ENCODE assay signal across 22 cellular contexts in the genomic region with DNA sequence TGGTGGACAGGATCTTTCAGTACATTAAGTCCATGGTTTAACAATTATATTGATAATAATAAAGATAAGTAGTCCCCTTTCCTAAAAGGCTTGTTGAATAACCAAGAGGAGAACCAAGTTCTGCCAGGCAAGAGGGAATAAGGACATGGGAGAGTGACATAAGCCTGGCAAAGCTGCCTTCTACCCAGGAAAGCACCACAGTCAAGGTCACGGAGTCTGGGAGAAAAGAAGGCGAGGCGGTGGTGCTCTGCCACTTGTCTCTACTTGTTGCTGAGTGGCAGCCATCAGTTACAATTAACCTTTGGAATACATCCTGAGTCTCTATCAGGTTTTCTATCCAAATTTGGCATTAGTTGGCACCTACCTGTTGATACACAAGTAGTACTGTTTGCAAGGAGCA.
"Had no signal": no experiment of that assay in that cellular context is flagged by ENCODE, and none has a peak within 500 bp of the region (broad histone marks: within the 10 kb centered on the region; RNA-seq: fewer than 3 reads in every experiment).

No MANE protein-coding gene starts in this region.

- H3K27me3 ChIP-seq: hepatocyte, ovary, right atrium auricular region, right lobe of liver, spleen, thyroid gland, transverse colon, upper lobe of left lung, vagina had no signal

- H3K36me3 ChIP-seq: heart right ventricle, left ventricle myocardium inferior, ovary, right atrium auricular region, right lobe of liver, spleen, thyroid gland, transverse colon, upper lobe of left lung, vagina had no signal

- FAIRE-seq: keratinocyte had no signal

- H3K4me3 ChIP-seq: heart right ventricle, hepatocyte, left ventricle myocardium inferior, lung, mucosa of descending colon, ovary, right atrium auricular region, right lobe of liver, skin epidermis, spleen, thyroid gland, transverse colon, upper lobe of left lung, vagina had no signal

- DNase-seq: heart right ventricle; kidney glomerular epithelial cell; left ventricle myocardium inferior; midbrain; mucosa of descending colon; naive thymus-derived CD4-positive, alpha-beta T cell; ovary; right lobe of liver; spleen; stimulated activated CD4-positive, alpha-beta T cell treated with anti-CD3 and anti-CD28 coated beads, Interleukin-4, amount 100 ng/mL, for 24 hours; stimulated activated naive CD4-positive, alpha-beta T cell treated with Interleukin-2 at 50 U/mL for 16 hours; stimulated activated naive CD8-positive, alpha-beta T cell treated with anti-CD3 and anti-CD28 coated beads, Interleukin-15, amount 100 ng/mL, for 72 hours; substantia nigra; thyroid gland; transverse colon; upper lobe of left lung had no signal

- H3K27ac ChIP-seq: heart right ventricle, hepatocyte, left ventricle myocardium inferior, ovary, right atrium auricular region, right lobe of liver, skin epidermis, spleen, thyroid gland, transverse colon, upper lobe of left lung, vagina had no signal

- H3K9me3 ChIP-seq: heart right ventricle, left ventricle myocardium inferior, mucosa of descending colon, ovary, right atrium auricular region, right lobe of liver, spleen, thyroid gland, transverse colon, upper lobe of left lung, vagina had no signal

- H3K4me1 ChIP-seq: heart right ventricle, left ventricle myocardium inferior, right atrium auricular region, right lobe of liver, spleen, thyroid gland, upper lobe of left lung, vagina had no signal
